8 cellular contexts compared by ENCODE assay signal in genomic region chr10:75099952-75100763, GRCh38.
DNase-seq lines count a peak whose midpoint lies in the region; ATAC-seq and TF ChIP-seq lines count a peak whose summit lies in the region.

No MANE protein-coding gene starts in this region.

- H3K9ac ChIP-seq in ES-I3 (ENCODE audit: low read depth, low read length): peak overlapping the region; percentile 24; the same call in 1 of the 2 replicates
- no peak overlapping the region for H3K9ac ChIP-seq in MM.1S (ENCODE audit: low read length)

- no peak overlapping the region for H3K4me3 ChIP-seq in MM.1S (ENCODE audit: low read length)

- ATAC-seq in GM21786 (IDR thresholded peaks at IDR 0.05; ENCODE audit: unreplicated experiment): peak; percentile 55

- no peak overlapping the region for H3K4me2 ChIP-seq in MM.1S (ENCODE audit: low read depth, low read length)

- TF ChIP-seq CTCF in MM.1S (IDR thresholded peaks at IDR 0.05; ENCODE audit: low read length): peak; percentile 96

- no peaks in the 10 kb centered on the region for H3K36me3 ChIP-seq in ES-I3 (ENCODE audit: insufficient read depth, low read length)
- no peaks in the 10 kb centered on the region for H3K36me3 ChIP-seq in MM.1S (replicated peaks; ENCODE audit: insufficient read depth, low read length)

- H3K4me1 ChIP-seq in ES-I3 (ENCODE audit: insufficient read depth, low read length): peaks cover 18% of the 10 kb centered on the region; the same call in 1 of the 2 replicates
- H3K4me1 ChIP-seq in MM.1S (ENCODE audit: low read length): no peaks in the 10 kb centered on the region

- DNase-seq in MM.1S (peak; percentile 62), left kidney (ENCODE audit: low read depth, low spot score) (peak; percentile 87), cortex of kidney (lab: John Stamatoyannopoulos, UW) (no peak)
- DNase-seq in activated CD4-positive, CD25-positive, alpha-beta regulatory T cell treated with anti-CD3 and anti-CD28 coated beads, Interleukin-2, amount 50 U/mL, for 72 hours: peak; percentile 88
- DNase-seq in central memory CD4-positive, alpha-beta T cell: peak; percentile 62
- peak; percentile 67 for DNase-seq in stimulated activated CD4-positive, alpha-beta T cell treated with anti-CD3 and anti-CD28 coated beads, Interleukin-2, amount 100 ng/mL, for 4 hours (ENCODE audit: low read depth)

- H3F3A ChIP-seq in MM.1S (ENCODE audit: insufficient read depth, low read length): no peaks in the 10 kb centered on the region

- H3K9me3 ChIP-seq in ES-I3 (ENCODE audit: control insufficient read depth, insufficient read depth, low read length) (no peaks in the 10 kb centered on the region), MM.1S (replicated peaks; ENCODE audit: insufficient read depth, low read length) (no peaks in the 10 kb centered on the region)

- H4K20me1 ChIP-seq in MM.1S (ENCODE audit: insufficient read depth, low read length): no peaks in the 10 kb centered on the region

- H3K27me3 ChIP-seq in MM.1S (replicated peaks; ENCODE audit: insufficient read depth, low read length): no peaks in the 10 kb centered on the region

- H3K9me2 ChIP-seq in MM.1S (replicated peaks; ENCODE audit: insufficient read depth, low read length): no peaks in the 10 kb centered on the region

- H2AFZ ChIP-seq in MM.1S (ENCODE audit: low read length): peak overlapping the region; percentile 51

- H3K27ac ChIP-seq in MM.1S (ENCODE audit: low read length): no peak overlapping the region

- no peaks in the 10 kb centered on the region for H3K79me2 ChIP-seq in MM.1S (ENCODE audit: low read length)
